In the genomic region with DNA sequence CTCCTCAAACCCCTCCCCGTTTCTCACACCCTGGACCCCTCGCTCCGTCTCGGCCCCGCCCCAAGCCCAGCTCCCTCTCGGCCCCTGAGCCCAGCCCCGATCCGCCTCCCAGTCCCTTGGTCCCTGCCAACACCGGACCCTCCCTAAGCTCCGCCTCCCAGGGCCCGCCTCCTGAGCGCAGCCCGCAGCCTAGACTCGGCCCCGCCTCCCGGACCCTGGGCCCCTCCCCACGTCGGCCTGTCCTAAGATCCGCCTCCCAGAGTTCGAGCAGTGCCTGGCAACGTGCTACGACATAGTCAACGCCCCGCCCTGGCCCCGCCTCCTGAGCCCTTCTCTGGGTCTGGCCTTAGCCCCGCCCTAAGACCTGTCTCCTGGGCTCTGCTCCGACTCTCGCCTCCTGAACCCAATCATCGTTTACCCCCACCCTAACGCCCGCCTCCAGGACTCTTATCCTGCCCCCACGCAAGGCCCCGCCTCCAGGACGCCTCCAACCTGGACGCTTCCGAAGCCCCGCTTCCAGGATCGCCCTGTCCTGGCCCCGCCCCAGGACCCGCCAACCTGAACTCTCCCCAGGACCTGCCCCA, we compare ENCODE assay signal across 8 cellular contexts. TPM values are rescaled to one million over a fixed set of nuclear protein-coding genes. Genes with fewer than 3 reads are reported as not detected.
DNase-seq lines count a peak whose midpoint lies in the region; ATAC-seq and TF ChIP-seq lines count a peak whose summit lies in the region.
"Not testable (repeated sequence)": the region's sequence is repeated elsewhere in the genome, so short reads cannot be mapped to it uniquely, and the experiment has no call there.

No MANE protein-coding gene starts in this region.

- H3K36me3 Mint-ChIP-seq in T-helper 1 cell treated with Interleukin-12 subunit alpha and Interleukin-12 subunit beta and Interleukin-4 antibody, amounts not matched to agents 30 μg/mL and 1 μg/mL, for 36 hours (ENCODE audit: low read depth); progenitor cell of endocrine pancreas (ENCODE audit: insufficient read depth): not testable (repeated sequence)

- ATAC-seq in HG02885 (IDR thresholded peaks at IDR 0.05; ENCODE audit: poor library complexity, unreplicated experiment) (peak; percentile 80), left cardiac atrium (peak; percentile 87 to 91), upper lobe of right lung (peak; percentile 89)

- not testable (repeated sequence) for H3K27me3 Mint-ChIP-seq in T-helper 1 cell treated with Interleukin-12 subunit alpha and Interleukin-12 subunit beta and Interleukin-4 antibody, amounts not matched to agents 30 μg/mL and 1 μg/mL, for 36 hours (ENCODE audit: low read depth); progenitor cell of endocrine pancreas

- not testable (repeated sequence) for H3K27me3 ChIP-seq in upper lobe of right lung

- peak overlapping the region; percentile 90 for H3K27ac Mint-ChIP-seq in T-helper 1 cell treated with Interleukin-12 subunit alpha and Interleukin-12 subunit beta and Interleukin-4 antibody, amounts not matched to agents 30 μg/mL and 1 μg/mL, for 36 hours
- peak overlapping the region; percentile 89 for H3K27ac Mint-ChIP-seq in progenitor cell of endocrine pancreas

- peaks cover 14% of the 10 kb centered on the region for H3K4me1 Mint-ChIP-seq in T-helper 1 cell treated with Interleukin-12 subunit alpha and Interleukin-12 subunit beta and Interleukin-4 antibody, amounts not matched to agents 30 μg/mL and 1 μg/mL, for 36 hours (ENCODE audit: low read depth)
- not testable (repeated sequence) for H3K4me1 Mint-ChIP-seq in progenitor cell of endocrine pancreas (ENCODE audit: low read depth)

- H3K4me1 ChIP-seq in upper lobe of right lung, result peaks cover 12% of the 10 kb centered on the region

- not testable (repeated sequence) for TF ChIP-seq CTCF in GM13976 (IDR thresholded peaks at IDR 0.05; ENCODE audit: borderline replicate concordance, control extremely low read depth, extremely low read depth, insufficient read depth, missing control alignments); progenitor cell of endocrine pancreas (IDR thresholded peaks at IDR 0.05; ENCODE audit: unreplicated experiment); upper lobe of right lung (IDR thresholded peaks at IDR 0.05)

- H3K36me3 ChIP-seq in upper lobe of right lung, result not testable (repeated sequence)

- peak overlapping the region; percentile 86 for H3K27ac ChIP-seq in upper lobe of right lung

- intact Hi-C loops in left cardiac atrium (cut with DNase I); upper lobe of right lung (cut with DNase I): not testable (repeated sequence)

- peak overlapping the region; percentile 84 for H3K4me3 Mint-ChIP-seq in T-helper 1 cell treated with Interleukin-12 subunit alpha and Interleukin-12 subunit beta and Interleukin-4 antibody, amounts not matched to agents 30 μg/mL and 1 μg/mL, for 36 hours
- H3K4me3 Mint-ChIP-seq in progenitor cell of endocrine pancreas (ENCODE audit: low read depth), result peak overlapping the region; percentile 85

- not testable (repeated sequence) for H3K9me3 ChIP-seq in upper lobe of right lung

- H3K9me3 Mint-ChIP-seq in T-helper 1 cell treated with Interleukin-12 subunit alpha and Interleukin-12 subunit beta and Interleukin-4 antibody, amounts not matched to agents 30 μg/mL and 1 μg/mL, for 36 hours; progenitor cell of endocrine pancreas (ENCODE audit: low read depth): not testable (repeated sequence)

- DNase-seq in GM13976 (ENCODE audit: low spot score), result peak; percentile 89
- peak; percentile 99 for DNase-seq in NCI-H1694 (lab: John Stamatoyannopoulos, UW)
- peak; percentile 43 to 100 (median 98) for DNase-seq in amygdala (lab: John Stamatoyannopoulos, UW)
- DNase-seq in left cardiac atrium, result peak; percentile 100
- DNase-seq in progenitor cell of endocrine pancreas (ENCODE audit: low spot score, unreplicated experiment), result peak; percentile 99
- DNase-seq in upper lobe of right lung, result peak; percentile 100

- peak overlapping the region; percentile 75 for H3K4me3 ChIP-seq in upper lobe of right lung

- in situ Hi-C loops in GM13976 (cut with MboI; ENCODE audit: low sequenced_read_pairs, unreplicated experiment), result not testable (repeated sequence)

RNA-seq across cellular contexts. Expression of a gene that starts 53.1 kb away (rescaled TPM):
- total RNA-seq in left cardiac atrium, result 1 to 10 TPM; 1.8 to 2.3 TPM
- not detected in 2 replicates for total RNA-seq in progenitor cell of endocrine pancreas
- not detected for total RNA-seq in upper lobe of right lung

Comparison
In these comparisons a context has a peak if more than half of its experiments do, and no peak if none do; other contexts are left out.
1. Peak in every context shown above with its lines: DNase-seq, ATAC-seq, H3K4me3 ChIP-seq and H3K27ac ChIP-seq.